10 cellular contexts compared by ENCODE assay signal in genomic region chr19:2237869-2238153, GRCh38. TPM values are rescaled to one million over a fixed set of nuclear protein-coding genes. Genes with fewer than 3 reads are reported as not detected.
DNase-seq lines count a peak whose midpoint lies in the region; ATAC-seq and TF ChIP-seq lines count a peak whose summit lies in the region.
"Had no signal": no experiment of that assay in that cellular context is flagged by ENCODE, and none has a peak within 500 bp of the region (broad histone marks: within the 10 kb centered on the region; RNA-seq: fewer than 3 reads in every experiment).

No MANE protein-coding gene starts in this region.

- H3K9ac ChIP-seq in Karpas-422 (ENCODE audit: low read length) (peak overlapping the region; percentile 83), colonic mucosa (ENCODE audit: low read depth in 2 of 2, low read length in 2 of 2) (peak overlapping the region; percentile 76 to 91)

- peaks cover 27% of the 10 kb centered on the region for H3K36me3 Mint-ChIP-seq in nephron (ENCODE audit: low read depth)

- H3K4me1 ChIP-seq in BE2C (no peaks in the 10 kb centered on the region; the same call in none of the 2 replicates), Karpas-422 (ENCODE audit: low read length) (peaks cover 40% of the 10 kb centered on the region), colonic mucosa (peaks cover 32% of the 10 kb centered on the region)

- peaks cover 60% of the 10 kb centered on the region for H3K4me1 Mint-ChIP-seq in nephron

- ATAC-seq in GM21528 (IDR thresholded peaks at IDR 0.05; ENCODE audit: low FRiP score, unreplicated experiment): no peak

- H3K27ac ChIP-seq in Karpas-422 (ENCODE audit: low read length) (peak overlapping the region; percentile 41; the same call in 1 of the 2 replicates), colonic mucosa (no peak overlapping the region), substantia nigra (ENCODE audit: low read depth, low read length, poor library complexity, severe bottlenecking) (no peak overlapping the region)

- intact Hi-C loops in colonic mucosa (cut with DNase I): loop anchor here (5.0 to 10.0 kb wide), 2 partner anchors 34 to 73 kb away; partner anchors contain the start of gene DOT1L

- H3K9me3 ChIP-seq in BE2C (no peaks in the 10 kb centered on the region), Karpas-422 (ENCODE audit: low read length) (no peaks in the 10 kb centered on the region), colonic mucosa (no peaks in the 10 kb centered on the region)

- peaks cover 53% of the 10 kb centered on the region for H4K20me1 ChIP-seq in Karpas-422 (ENCODE audit: insufficient read depth, low read depth, low read length)

- H3K4me2 ChIP-seq in Karpas-422 (ENCODE audit: low read depth, low read length, poor library complexity, severe bottlenecking): peak overlapping the region; percentile 100

- H3K4me3 ChIP-seq in BE2C (ENCODE audit: low read depth, low read length) (peak overlapping the region; percentile 88), Karpas-422 (ENCODE audit: low read length) (peak overlapping the region; percentile 99), colonic mucosa (peak overlapping the region; percentile 97)

- no peaks in the 10 kb centered on the region for H3K27me3 Mint-ChIP-seq in nephron (ENCODE audit: low read depth)

- no peak overlapping the region for H2AFZ ChIP-seq in Karpas-422 (ENCODE audit: low read length)

- no peak for DNase-seq in BE2C
- no peak for DNase-seq in Karpas-422
- DNase-seq in colonic mucosa: no peak
- DNase-seq in cortex of kidney (lab: John Stamatoyannopoulos, UW): no peak
- DNase-seq in SHP77 treated with DMSO at 0.1 percent for 48 hours (lab: John Stamatoyannopoulos, UW): no peak
- no peak for DNase-seq in substantia nigra (lab: John Stamatoyannopoulos, UW)
- DNase-seq: activated CD4-positive, CD25-positive, alpha-beta regulatory T cell had no signal

- peak overlapping the region; percentile 96 to 100 (median 97) for H3K4me3 Mint-ChIP-seq in nephron

- peak overlapping the region; percentile 99 to 100 (median 99) for H3K27ac Mint-ChIP-seq in nephron

- H3K27me3 ChIP-seq in BE2C (no peaks in the 10 kb centered on the region), Karpas-422 (ENCODE audit: low read length) (no peaks in the 10 kb centered on the region), colonic mucosa (no peaks in the 10 kb centered on the region)

- TF ChIP-seq CTCF in BE2C (IDR thresholded peaks at IDR 0.05; ENCODE audit: low read depth, low read length) (no peak), colonic mucosa (IDR thresholded peaks at IDR 0.05) (no peak), nephron (IDR thresholded peaks at IDR 0.05; ENCODE audit: unreplicated experiment in 3 of 3) (no peak)

- H3K9me3 Mint-ChIP-seq in nephron: no peaks in the 10 kb centered on the region

- H3K9me2 ChIP-seq in Karpas-422 (replicated peaks; ENCODE audit: insufficient read depth, low read length): no peaks in the 10 kb centered on the region

- peaks cover 89% of the 10 kb centered on the region for H3K79me2 ChIP-seq in Karpas-422 (ENCODE audit: low read length)

- H3K36me3 ChIP-seq in BE2C: peaks cover 56% of the 10 kb centered on the region
- peaks cover 21% of the 10 kb centered on the region; the same call in 1 of the 2 replicates for H3K36me3 ChIP-seq in Karpas-422 (ENCODE audit: insufficient read depth, low read length)
- no peaks in the 10 kb centered on the region for H3K36me3 ChIP-seq in colonic mucosa

RNA-seq across cellular contexts. Expression of gene SF3A2, which starts 1.2 kb away (rescaled TPM):
- 329 TPM for polyA plus RNA-seq in BE2C (2012; ENCODE audit: insufficient read depth, insufficient read length, low read depth)
- total RNA-seq in Karpas-422 (2014; rRNA removed; shearing (Covaris generic); ENCODE audit: low replicate concordance): 27.2 and 55.8 TPM in 2 replicates
- 10 to 100 TPM; 60.9 to 99.8 TPM for total RNA-seq in colonic mucosa

RNA-seq across cellular contexts. Expression of gene PLEKHJ1, which starts 1.7 kb away (rescaled TPM):
- 120 TPM for polyA plus RNA-seq in BE2C (2012; ENCODE audit: insufficient read depth, insufficient read length, low read depth)
- 57.4 and 136 TPM in 2 replicates for total RNA-seq in Karpas-422 (2014; rRNA removed; shearing (Covaris generic); ENCODE audit: low replicate concordance)
- 100 to 1,000 TPM; 176 to 238 TPM for total RNA-seq in colonic mucosa

RNA-seq across cellular contexts. Expression of gene AMH, which starts 11.3 kb away (rescaled TPM):
- 25.8 TPM for polyA plus RNA-seq in BE2C (2012; ENCODE audit: insufficient read depth, insufficient read length, low read depth)
- total RNA-seq in Karpas-422 (2014; rRNA removed; shearing (Covaris generic); ENCODE audit: low replicate concordance): 1.9 and 7.2 TPM in 2 replicates
- total RNA-seq in colonic mucosa: 1 to 10 TPM in 1 of 2 donors, under 1 TPM in 1; 0.90 to 5.1 TPM
- total RNA-seq: urinary bladder had no signal

RNA-seq across cellular contexts. Expression of gene JSRP1, which starts 18.4 kb away (rescaled TPM):
- 1.2 TPM for polyA plus RNA-seq in BE2C (2012; ENCODE audit: insufficient read depth, insufficient read length, low read depth)
- total RNA-seq in Karpas-422 (2014; rRNA removed; shearing (Covaris generic); ENCODE audit: low replicate concordance): not detected in 2 replicates
- total RNA-seq in colonic mucosa: 1 to 10 TPM in 1 of 2 donors, under 1 TPM in 1; 0.64 to 1.3 TPM

RNA-seq across cellular contexts. Expression of gene PEAK3, which starts 44.2 kb away (rescaled TPM):
- 0.17 TPM for polyA plus RNA-seq in BE2C (2012; ENCODE audit: insufficient read depth, insufficient read length, low read depth)
- not detected in 2 replicates for total RNA-seq in Karpas-422 (2014; rRNA removed; shearing (Covaris generic); ENCODE audit: low replicate concordance)
- under 1 TPM; 0.29 to 0.72 TPM for total RNA-seq in colonic mucosa
- total RNA-seq: urinary bladder had no signal
